In the genomic region with DNA sequence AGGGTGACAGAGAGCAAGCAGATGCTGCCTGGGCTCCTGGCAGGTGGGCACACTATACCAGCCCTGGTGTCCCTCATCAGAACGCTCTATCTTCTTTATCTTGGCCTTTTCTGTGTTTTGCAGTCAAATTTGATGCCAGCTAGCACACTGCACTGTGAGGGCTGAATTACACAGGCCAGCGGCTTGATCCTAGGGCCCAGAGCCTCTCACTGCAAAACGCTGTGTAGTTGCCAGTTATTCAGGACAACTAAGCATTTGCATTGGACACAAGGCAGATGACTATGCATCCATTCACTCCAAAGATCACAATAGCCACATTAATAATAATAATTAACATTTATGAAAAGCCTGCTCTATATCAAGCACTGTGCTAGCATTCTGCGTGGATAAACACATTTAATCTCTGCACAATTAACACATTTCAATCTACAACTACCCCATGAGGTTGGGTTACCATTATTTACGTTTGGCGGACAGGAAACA, we compare ENCODE assay signal across 16 cellular contexts.
DNase-seq lines count a peak whose midpoint lies in the region; TF ChIP-seq lines count a peak whose summit lies in the region.
"Had no signal": no experiment of that assay in that cellular context is flagged by ENCODE, and none has a peak within 500 bp of the region (broad histone marks: within the 10 kb centered on the region; RNA-seq: fewer than 3 reads in every experiment).

No MANE protein-coding gene starts in this region.

- no peaks in the 10 kb centered on the region for H3K36me3 ChIP-seq in spleen
- H3K36me3 ChIP-seq: BLaER1 had no signal

- H3K4me3 ChIP-seq in dorsolateral prefrontal cortex = peak overlapping the region in 2 of 59 donors; percentile 23 to 29
- no peak overlapping the region for H3K4me3 ChIP-seq in spleen
- H3K4me3 ChIP-seq: BLaER1 had no signal

- DNase-seq in Ammon's horn (ENCODE audit: low spot score) (peak; percentile 74), dorsolateral prefrontal cortex (peak in 2 of 10 donors; percentile 49 to 53), middle frontal gyrus (ENCODE audit: extremely low spot score, low spot score) (peak; percentile 35), spleen (peak; percentile 23), SIG-M5 treated with dmso at 0.1 percent for 504 hours (lab: John Stamatoyannopoulos, UW; ENCODE audit: unreplicated experiment) (no peak), DMS 273 (lab: John Stamatoyannopoulos, UW; ENCODE audit: unreplicated experiment) (no peak), G401 (ENCODE audit: low spot score) (no peak)
- no peak for DNase-seq in stimulated activated naive CD4-positive, alpha-beta T cell treated with Interleukin-2 at 50 U/mL for 16 hours (lab: John Stamatoyannopoulos, UW)
- DNase-seq: CD8-positive, alpha-beta memory T cell; DMS79 treated with DMSO at 0.1 percent for 48 hours; H9; NCI-H1048; NCI-H1694; NCI-H2227 treated with DMSO at 0.1 percent for 48 hours; NCI-H524 treated with DMSO at 0.1 percent for 48 hours had no signal

- intact Hi-C loops in dorsolateral prefrontal cortex (cut with DNase I) (loop anchor here in 1 of 2 donors (5.0 kb wide), 1 partner anchor 70 kb away; no protein-coding TSS in a partner anchor), spleen (cut with DNase I; ENCODE audit: low total_unique reads) (no loop called here)

- in situ Hi-C loops in G401 (cut with HindIII; ENCODE audit: low sequenced_read_pairs) = no loop called here

- no peaks in the 10 kb centered on the region for H3K4me1 ChIP-seq in spleen
- H3K4me1 ChIP-seq: BLaER1 had no signal

- H3K27me3 ChIP-seq in dorsolateral prefrontal cortex = no peaks in the 10 kb centered on the region
- peaks cover 0 to 18% (median 0%) of the 10 kb centered on the region in 7 donors for H3K27me3 ChIP-seq in spleen (replicated peaks in 1 of 7)
- H3K27me3 ChIP-seq: BLaER1 had no signal

- TF ChIP-seq CTCF in dorsolateral prefrontal cortex (IDR thresholded peaks at IDR 0.05 in 54 of 56, conservative IDR thresholded peaks at IDR 0.05 in 2 of 56; ENCODE audit: low read depth in 1 of 56, partially characterized antibody in 56 of 56) (peak in 1 of 56 donors; percentile 11), spleen (IDR thresholded peaks at IDR 0.05 in 8 of 11, conservative IDR thresholded peaks at IDR 0.05 in 3 of 11) (no peak)

- TF ChIP-seq POLR2A in spleen (IDR thresholded peaks at IDR 0.05) = no peak

- H3K27ac ChIP-seq in dorsolateral prefrontal cortex (peak overlapping the region in 58 of 59 donors; percentile 9 to 91 (median 82)), spleen (no peak overlapping the region)
- H3K27ac ChIP-seq: BLaER1 had no signal

- 70 to 78% (median 74%) methylated on average over 6 of the region's 6 CpGs for WGBS in spleen, 5 donors

- H3K9me3 ChIP-seq in spleen = peaks cover 0 to 8% (median 0%) of the 10 kb centered on the region in 8 donors

Comparison
In these comparisons a context has a peak if more than half of its experiments do, and no peak if none do; other contexts are left out.
1. DNase-seq: peak in Ammon's horn (single experiment), middle frontal gyrus (single experiment) and spleen (single experiment); none in SIG-M5 treated with dmso at 0.1 percent for 504 hours (single experiment), stimulated activated naive CD4-positive, alpha-beta T cell treated with Interleukin-2 at 50 U/mL for 16 hours (single experiment), DMS 273 (single experiment) and G401 (single experiment).
2. H3K27ac ChIP-seq: peak in dorsolateral prefrontal cortex (58 of 59); none in spleen (0 of 8).